In genomic region chr1:38716229-38716628, GRCh38 we compare ENCODE assay signal across 10 cellular contexts.
"Had no signal": no experiment of that assay in that cellular context is flagged by ENCODE, and none has a peak within 500 bp of the region (broad histone marks: within the 10 kb centered on the region; RNA-seq: fewer than 3 reads in every experiment).

No MANE protein-coding gene starts in this region.

- H3K4me3 Mint-ChIP-seq: GM23338, H9, HFFc6 had no signal

- ATAC-seq: GM23338, K562 had no signal

- H3K27ac Mint-ChIP-seq: GM23338, HFFc6 had no signal

- H3K4me1 Mint-ChIP-seq: GM23338, H9 had no signal

- H3K4me3 ChIP-seq: GM23338, K562 had no signal

- FAIRE-seq: H1, H54, HTR-8/SVneo, K562 had no signal

- DNase-seq: H9, HCEC 1CT, HFFc6, IMR-90, KG1 had no signal

- H3K9me3 Mint-ChIP-seq: GM23338, H9 had no signal
